ENCODE assay signal across 9 cellular contexts in the genomic region with DNA sequence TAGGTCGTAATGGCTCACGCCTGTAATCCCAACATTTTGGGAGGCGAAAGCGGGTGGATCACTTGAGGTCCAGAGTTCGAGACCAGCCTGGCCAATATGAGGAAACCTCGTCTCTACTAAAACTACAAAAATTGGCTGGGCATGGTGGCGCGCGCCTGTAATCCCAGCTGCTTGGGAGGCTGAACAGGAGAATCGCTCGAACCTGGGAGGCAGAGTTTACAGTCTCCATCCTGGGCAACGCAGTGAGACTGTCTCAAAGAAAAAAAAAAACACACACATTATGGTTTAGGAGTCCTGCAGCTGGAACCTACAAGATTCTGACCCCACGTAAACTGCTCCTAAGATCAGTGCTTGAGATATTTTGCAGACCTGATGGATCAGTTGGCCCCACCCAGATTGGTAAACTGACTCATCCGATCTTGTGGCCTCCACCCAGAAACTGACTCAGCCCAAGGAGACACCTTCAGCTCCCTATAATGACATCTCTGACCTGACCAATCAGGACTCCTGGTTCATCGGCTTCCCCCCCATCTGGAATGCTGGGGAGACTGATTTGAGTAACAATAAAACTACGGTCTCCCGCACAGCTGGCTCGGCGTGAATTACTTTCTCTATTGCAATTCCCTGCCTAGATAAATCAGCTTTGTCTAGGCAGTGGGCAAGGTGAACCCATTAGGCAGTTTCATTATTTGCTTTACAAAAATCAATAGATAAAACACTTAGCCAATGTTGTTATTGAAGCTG.
A peak's percentile ranks its signal among the peaks of the same experiment; 100 is the strongest.
DNase-seq lines count a peak whose midpoint lies in the region; ATAC-seq, FAIRE-seq and TF ChIP-seq lines count a peak whose summit lies in the region.
"Had no signal": no experiment of that assay in that cellular context is flagged by ENCODE, and none has a peak within 500 bp of the region (broad histone marks: within the 10 kb centered on the region; RNA-seq: fewer than 3 reads in every experiment).

No MANE protein-coding gene starts in this region.

- H3K36me3 ChIP-seq in astrocyte (ENCODE audit: insufficient read depth, low read length), result no peaks in the 10 kb centered on the region

- no peaks in the 10 kb centered on the region for H3K36me3 Mint-ChIP-seq in astrocyte (ENCODE audit: low read depth, unreplicated experiment)

- peak overlapping the region; percentile 90 for H3K4me2 ChIP-seq in astrocyte (ENCODE audit: low read length)

- H3K4me1 ChIP-seq in astrocyte (ENCODE audit: insufficient read depth, low read length), result peaks cover 21% of the 10 kb centered on the region

- no peak overlapping the region for H3K4me3 Mint-ChIP-seq in astrocyte (ENCODE audit: unreplicated experiment)
- H3K4me3 Mint-ChIP-seq: dendritic cell treated with granulocyte-macrophage colony-stimulating factor and Interleukin-4, amounts not matched to agents 40 ng/mL and 50 ng/mL, for 4 days had no signal

- DNase-seq in NCI-H2171 treated with DMSO at 0.1 percent for 48 hours (lab: John Stamatoyannopoulos, UW), result peak; percentile 32
- no peak for DNase-seq in NCI-H2171 (lab: John Stamatoyannopoulos, UW)
- peak; percentile 39 for DNase-seq in NCI-H2029 (lab: John Stamatoyannopoulos, UW)
- DNase-seq in astrocyte (ENCODE audit: low read depth), result peak; percentile 71
- DNase-seq in mucosa of gallbladder (ENCODE audit: low spot score), result peak; percentile 38
- DNase-seq in activated gamma-delta T cell (lab: John Stamatoyannopoulos, UW), result no peak

- H3K9me3 Mint-ChIP-seq in astrocyte (ENCODE audit: unreplicated experiment), result no peaks in the 10 kb centered on the region
- H3K9me3 Mint-ChIP-seq: dendritic cell treated with granulocyte-macrophage colony-stimulating factor and Interleukin-4, amounts not matched to agents 40 ng/mL and 50 ng/mL, for 4 days had no signal

- ATAC-seq in GM21825 (IDR thresholded peaks at IDR 0.05; ENCODE audit: unreplicated experiment), result no peak
- ATAC-seq in HG03097 (IDR thresholded peaks at IDR 0.05; ENCODE audit: low FRiP score, unreplicated experiment), result no peak

- no peak for FAIRE-seq in astrocyte (lab: Jason Lieb, UNC)

- H3K27ac Mint-ChIP-seq in astrocyte (ENCODE audit: unreplicated experiment), result no peak overlapping the region
- H3K27ac Mint-ChIP-seq: dendritic cell treated with granulocyte-macrophage colony-stimulating factor and Interleukin-4, amounts not matched to agents 40 ng/mL and 50 ng/mL, for 4 days had no signal

- H3K4me3 ChIP-seq in astrocyte (ENCODE audit: insufficient read depth, low read depth, low read length), result no peak overlapping the region

- H2AFZ ChIP-seq in astrocyte (ENCODE audit: low read depth, low read length), result peak overlapping the region; percentile 6

- H3K9ac ChIP-seq in astrocyte (ENCODE audit: low read length), result no peak overlapping the region

- no peaks in the 10 kb centered on the region for H4K20me1 ChIP-seq in astrocyte (ENCODE audit: insufficient read depth, low read length)

- no peak overlapping the region for H3K27ac ChIP-seq in astrocyte (ENCODE audit: low read depth, low read length)

- TF ChIP-seq CTCF in astrocyte (IDR thresholded peaks at IDR 0.05; ENCODE audit: insufficient read depth, low read depth, low read length), result no peak

- H3K27me3 Mint-ChIP-seq in astrocyte (ENCODE audit: low read depth, unreplicated experiment), result no peaks in the 10 kb centered on the region
- H3K27me3 Mint-ChIP-seq: dendritic cell treated with granulocyte-macrophage colony-stimulating factor and Interleukin-4, amounts not matched to agents 40 ng/mL and 50 ng/mL, for 4 days had no signal

- no peaks in the 10 kb centered on the region for H3K27me3 ChIP-seq in astrocyte (ENCODE audit: insufficient read depth, low read length)

- H3K79me2 ChIP-seq in astrocyte (ENCODE audit: insufficient read depth, low read length), result no peaks in the 10 kb centered on the region

- peaks cover 7% of the 10 kb centered on the region for H3K4me1 Mint-ChIP-seq in astrocyte (ENCODE audit: low read depth, unreplicated experiment)

- H3K9me3 ChIP-seq in astrocyte (ENCODE audit: insufficient read depth, low read depth, low read length), result no peaks in the 10 kb centered on the region

Comparison
In these comparisons a context has a peak if more than half of its experiments do, and no peak if none do; other contexts are left out.
1. DNase-seq: peak in NCI-H2171 treated with DMSO at 0.1 percent for 48 hours (single experiment), NCI-H2029 (single experiment), astrocyte (single experiment) and mucosa of gallbladder (single experiment); none in NCI-H2171 (single experiment) and activated gamma-delta T cell (single experiment).